In genomic region chr20:18063676-18064075, GRCh38 we compare ENCODE assay signal across 8 cellular contexts. TPM values are rescaled to one million over a fixed set of nuclear protein-coding genes. Genes with fewer than 3 reads are reported as not detected.
"Had no signal": no experiment of that assay in that cellular context is flagged by ENCODE, and none has a peak within 500 bp of the region (broad histone marks: within the 10 kb centered on the region; RNA-seq: fewer than 3 reads in every experiment).

No MANE protein-coding gene starts in this region.

- FAIRE-seq: G401.6, GM12891, GM12892, GM18507, GM19239 had no signal

- DNase-seq: GDM1, GF-D8 had no signal

RNA-seq across cellular contexts. Expression of gene OVOL2, which starts 6.0 kb away (rescaled TPM):
- total RNA-seq: G401 had no signal
